Comparison of ENCODE assay signal across 15 cellular contexts in genomic region chr3:15989419-15989818, GRCh38.
DNase-seq lines count a peak whose midpoint lies in the region; ATAC-seq and TF ChIP-seq lines count a peak whose summit lies in the region.
"Had no signal": no experiment of that assay in that cellular context is flagged by ENCODE, and none has a peak within 500 bp of the region (broad histone marks: within the 10 kb centered on the region; RNA-seq: fewer than 3 reads in every experiment).

No MANE protein-coding gene starts in this region.

- in situ Hi-C loops in GM23248 (cut with MboI) (no loop called here), SK-MEL-5 (cut with HindIII; ENCODE audit: low pct_unique_long_range_greater_than_20kb, low sequenced_read_pairs) (no loop called here)

- no peak overlapping the region for H3K27ac ChIP-seq in GM23248
- H3K27ac ChIP-seq: SJCRH30 had no signal

- 67 to 73% methylated on average over 1 of the region's 1 CpG for WGBS in GM23248 (ENCODE audit: low coverage in 1 of 2, low lambda C conversion rate in 2 of 2, missing lambda C conversion rate in 2 of 2), 2 experiments

- H3K4me3 ChIP-seq in GM23248 (no peak overlapping the region), fibroblast of villous mesenchyme (ENCODE audit: low read depth, low read length) (no peak overlapping the region)
- H3K4me3 ChIP-seq: MG63, SJCRH30 had no signal

- H2AFZ ChIP-seq in GM23248, result no peak overlapping the region

- H3K27me3 ChIP-seq in GM23248 (replicated peaks; ENCODE audit: insufficient read depth), result no peaks in the 10 kb centered on the region
- H3K27me3 ChIP-seq: MG63, SJCRH30 had no signal

- H3K79me2 ChIP-seq in GM23248 (ENCODE audit: insufficient read depth), result no peaks in the 10 kb centered on the region

- no peak for ATAC-seq in HG03342 (IDR thresholded peaks at IDR 0.05; ENCODE audit: unreplicated experiment)
- ATAC-seq: stimulated activated naive CD8-positive, alpha-beta T cell treated with anti-CD3 and anti-CD28 coated beads, Interleukin-15, Interleukin-2, amounts not matched to agents 100 U/mL and 50 U/mL, for 24 hours had no signal

- no peaks in the 10 kb centered on the region for H4K20me1 ChIP-seq in GM23248 (ENCODE audit: insufficient read depth)

- H3K4me2 ChIP-seq in GM23248 (ENCODE audit: unreplicated experiment), result no peak overlapping the region

- H3K9ac ChIP-seq in GM23248, result no peak overlapping the region

- TF ChIP-seq CTCF in AG09319 (IDR thresholded peaks at IDR 0.05; ENCODE audit: low read depth, low read length) (peak; percentile 22), fibroblast of villous mesenchyme (IDR thresholded peaks at IDR 0.05; ENCODE audit: insufficient read depth, low read depth, low read length) (peak; percentile 60)

- H3K36me3 ChIP-seq in GM23248 (ENCODE audit: low read depth), result no peaks in the 10 kb centered on the region
- H3K36me3 ChIP-seq: MG63, SJCRH30 had no signal

- H3K4me1 ChIP-seq in GM23248 (ENCODE audit: insufficient read depth), result peaks cover 3% of the 10 kb centered on the region
- H3K4me1 ChIP-seq: SJCRH30 had no signal

- DNase-seq in AG09319 (ENCODE audit: extremely low read depth, low read depth) (peak; percentile 25), GM23248 (peak; percentile 24), SK-MEL-5 (ENCODE audit: low read depth, low spot score) (peak; percentile 29), fibroblast of villous mesenchyme (ENCODE audit: low read depth) (peak; percentile 59), nucleus accumbens (lab: John Stamatoyannopoulos, UW) (no peak), 8988T (no peak)
- no peak for DNase-seq in activated CD4-positive, alpha-beta T cell treated with anti-CD3 and anti-CD28 coated beads, Interleukin-2, amount 50 U/mL, for 4 hours
- DNase-seq: activated CD8-positive, alpha-beta memory T cell treated with anti-CD3 and anti-CD28 coated beads, Interleukin-2, amount 50 U/mL, for 4 hours; anterior cingulate cortex; CD4-positive, CD25-positive, alpha-beta regulatory T cell; MG63; SJCRH30; stimulated activated CD4-positive, alpha-beta T cell treated with anti-CD3 and anti-CD28 coated beads, Interleukin-4, amount 100 ng/mL, for 1 hour; stimulated activated naive CD8-positive, alpha-beta T cell treated with anti-CD3 and anti-CD28 coated beads, Interleukin-15, Interleukin-2, amounts not matched to agents 100 U/mL and 50 U/mL, for 24 hours had no signal

- H3K9me3 ChIP-seq in GM23248 (ENCODE audit: low read depth), result no peaks in the 10 kb centered on the region
- H3K9me3 ChIP-seq: SJCRH30 had no signal

- H3K9me2 ChIP-seq in GM23248 (ENCODE audit: insufficient read depth), result no peaks in the 10 kb centered on the region

- H3F3A ChIP-seq in GM23248 (ENCODE audit: insufficient read depth), result peaks cover 15% of the 10 kb centered on the region

Comparison
In these comparisons a context has a peak if more than half of its experiments do, and no peak if none do; other contexts are left out.
1. DNase-seq: peak in AG09319 (single experiment), GM23248 (single experiment), SK-MEL-5 (single experiment) and fibroblast of villous mesenchyme (single experiment); none in nucleus accumbens (0 of 56), activated CD4-positive, alpha-beta T cell treated with anti-CD3 and anti-CD28 coated beads, Interleukin-2, amount 50 U/mL, for 4 hours (0 of 2) and 8988T (single experiment).